Comparison of ENCODE assay signal across 19 cellular contexts in genomic region chr13:73943965-73944233, GRCh38.
DNase-seq lines count a peak whose midpoint lies in the region; ATAC-seq and TF ChIP-seq lines count a peak whose summit lies in the region.
"Had no signal": no experiment of that assay in that cellular context is flagged by ENCODE, and none has a peak within 500 bp of the region (broad histone marks: within the 10 kb centered on the region; RNA-seq: fewer than 3 reads in every experiment).

No MANE protein-coding gene starts in this region.

- WGBS in mesendoderm (ENCODE audit: extremely low coverage, insufficient coverage, low lambda C conversion rate): no CpG with 5 or more reads among the region's 1 CpG

- no peak for DNase-seq in activated T-cell treated with anti-CD3 and anti-CD28 coated beads, Interleukin-2, amount 50 U/mL, for 4 hours
- DNase-seq in activated T-cell treated with anti-CD3 and anti-CD28 coated beads for 4 hours (no peak), mesendoderm (no peak), MM.1S (no peak), islet precursor cell (no peak)
- DNase-seq in activated CD8-positive, alpha-beta T cell treated with anti-CD3 and anti-CD28 coated beads, Interleukin-2, amount 10 ng/mL, durations not matched to agents 7 days and 5 days: no peak
- DNase-seq: activated CD4-positive, CD25-positive, alpha-beta regulatory T cell; activated CD8-positive, alpha-beta memory T cell treated with anti-CD3 and anti-CD28 coated beads, Interleukin-2, amount 50 U/mL, for 48 hours; dermis blood vessel endothelial cell; DMS53; NCI-H1436; NCI-H2171; NCI-H526; spleen; stimulated activated CD4-positive, alpha-beta T cell treated with anti-CD3 and anti-CD28 coated beads, Interleukin-4, amount 100 ng/mL, for 4 hours had no signal

- no peaks in the 10 kb centered on the region for H3K27me3 Mint-ChIP-seq in activated T-cell treated with anti-CD3 and anti-CD28 coated beads, Interleukin-2, amount 50 U/mL, for 4 hours (ENCODE audit: low read depth)
- no peaks in the 10 kb centered on the region for H3K27me3 Mint-ChIP-seq in activated CD8-positive, alpha-beta T cell treated with anti-CD3 and anti-CD28 coated beads, Interleukin-2, amount 10 ng/mL, durations not matched to agents 7 days and 5 days (ENCODE audit: low read depth)

- no peaks in the 10 kb centered on the region for H3K27me3 ChIP-seq in DOHH2 (ENCODE audit: control insufficient read depth, low read length)
- H3K27me3 ChIP-seq in mesendoderm (ENCODE audit: insufficient read depth, low read length, poor library complexity): no peaks in the 10 kb centered on the region
- H3K27me3 ChIP-seq in MM.1S (replicated peaks; ENCODE audit: insufficient read depth, low read length): no peaks in the 10 kb centered on the region
- H3K27me3 ChIP-seq: spleen had no signal

- H3K4me1 Mint-ChIP-seq in activated T-cell treated with anti-CD3 and anti-CD28 coated beads, Interleukin-2, amount 50 U/mL, for 4 hours (ENCODE audit: low read depth): peaks cover 81% of the 10 kb centered on the region
- peaks cover 57% of the 10 kb centered on the region for H3K4me1 Mint-ChIP-seq in activated CD8-positive, alpha-beta T cell treated with anti-CD3 and anti-CD28 coated beads, Interleukin-2, amount 10 ng/mL, durations not matched to agents 7 days and 5 days (ENCODE audit: low read depth)

- no peak overlapping the region for H4K5ac ChIP-seq in mesendoderm (ENCODE audit: low read length)

- H3K79me1 ChIP-seq in mesendoderm (ENCODE audit: low read length): no peaks in the 10 kb centered on the region

- no peak overlapping the region for H2BK5ac ChIP-seq in mesendoderm (ENCODE audit: low read length)

- no peak overlapping the region for H2BK15ac ChIP-seq in mesendoderm (replicated peaks; ENCODE audit: low read depth)

- H3K4me3 ChIP-seq in DOHH2 (ENCODE audit: low read length) (peak overlapping the region; percentile 28), mesendoderm (ENCODE audit: low read length) (no peak overlapping the region), MM.1S (ENCODE audit: low read length) (no peak overlapping the region)
- H3K4me3 ChIP-seq: spleen had no signal

- POLR2A ChIA-PET in activated CD8-positive, alpha-beta T cell treated with anti-CD3 and anti-CD28 coated beads, Interleukin-2, amount 10 ng/mL, durations not matched to agents 7 days and 5 days (lab: Charles Lee): interaction anchor here (1.2 to 1.7 kb wide), 2 partner anchors 188 to 189 kb away, joined by 4 to 6 read pairs; no protein-coding TSS in a partner anchor

- H3K9me2 ChIP-seq in DOHH2 (replicated peaks; ENCODE audit: control insufficient read depth, low read length): no peaks in the 10 kb centered on the region
- no peaks in the 10 kb centered on the region for H3K9me2 ChIP-seq in MM.1S (replicated peaks; ENCODE audit: insufficient read depth, low read length)

- peak overlapping the region; percentile 12 for H2BK120ac ChIP-seq in mesendoderm (ENCODE audit: low read depth, low read length)

- H3F3A ChIP-seq in DOHH2 (ENCODE audit: control insufficient read depth, insufficient read depth) (0 out of 2 replicates have a peak, but pooled peaks cover 2% of the 10 kb centered on the region), MM.1S (ENCODE audit: insufficient read depth, low read length) (no peaks in the 10 kb centered on the region)

- no peaks in the 10 kb centered on the region for H3K9me3 ChIP-seq in DOHH2 (ENCODE audit: control insufficient read depth, insufficient read depth, low read length)
- H3K9me3 ChIP-seq in MM.1S (replicated peaks; ENCODE audit: insufficient read depth, low read length): no peaks in the 10 kb centered on the region
- H3K9me3 ChIP-seq: spleen had no signal

- H3K79me2 ChIP-seq in DOHH2 (ENCODE audit: control insufficient read depth, low read length) (peaks cover 12% of the 10 kb centered on the region), mesendoderm (ENCODE audit: control insufficient read depth, insufficient read depth, low read length) (no peaks in the 10 kb centered on the region), MM.1S (ENCODE audit: low read length) (peaks cover 17% of the 10 kb centered on the region; the same call in 1 of the 2 replicates)

- H3K4me3 Mint-ChIP-seq in activated T-cell treated with anti-CD3 and anti-CD28 coated beads, Interleukin-2, amount 50 U/mL, for 4 hours: peak overlapping the region; percentile 59
- no peak overlapping the region for H3K4me3 Mint-ChIP-seq in activated CD8-positive, alpha-beta T cell treated with anti-CD3 and anti-CD28 coated beads, Interleukin-2, amount 10 ng/mL, durations not matched to agents 7 days and 5 days

- no peak overlapping the region for H3K4ac ChIP-seq in mesendoderm (ENCODE audit: low read depth, low read length)

- H3K4me2 ChIP-seq in DOHH2 (ENCODE audit: low read length): peak overlapping the region; percentile 52
- H3K4me2 ChIP-seq in mesendoderm (ENCODE audit: low read length): no peak overlapping the region
- H3K4me2 ChIP-seq in MM.1S (ENCODE audit: low read depth, low read length): no peak overlapping the region

- peak overlapping the region; percentile 73 for H3K27ac Mint-ChIP-seq in activated CD8-positive, alpha-beta T cell treated with anti-CD3 and anti-CD28 coated beads, Interleukin-2, amount 10 ng/mL, durations not matched to agents 7 days and 5 days

- no peak overlapping the region for H2AK5ac ChIP-seq in mesendoderm (ENCODE audit: low read length)

- no peak for TF ChIP-seq CTCF in DOHH2 (IDR thresholded peaks at IDR 0.05; ENCODE audit: low read depth, low read length, poor library complexity, severe bottlenecking)
- TF ChIP-seq CTCF in MM.1S (IDR thresholded peaks at IDR 0.05; ENCODE audit: low read length): no peak

- H4K20me1 ChIP-seq in DOHH2 (ENCODE audit: control insufficient read depth, insufficient read depth, low read depth, low read length) (no peaks in the 10 kb centered on the region), MM.1S (ENCODE audit: insufficient read depth, low read length) (no peaks in the 10 kb centered on the region)

- H3K27ac ChIP-seq in DOHH2 (ENCODE audit: low read depth, low read length): peak overlapping the region; percentile 25; the same call in 1 of the 2 replicates
- H3K27ac ChIP-seq in mesendoderm (ENCODE audit: low read depth, low read length): no peak overlapping the region
- no peak overlapping the region for H3K27ac ChIP-seq in MM.1S (ENCODE audit: low read length)
- H3K27ac ChIP-seq: epithelial cell of prostate had no signal

- peaks cover 77% of the 10 kb centered on the region for H3K4me1 ChIP-seq in DOHH2 (ENCODE audit: control insufficient read depth, low read length)
- no peaks in the 10 kb centered on the region for H3K4me1 ChIP-seq in mesendoderm (ENCODE audit: control insufficient read depth, low read depth, low read length)
- peaks cover 7% of the 10 kb centered on the region for H3K4me1 ChIP-seq in MM.1S (ENCODE audit: low read length)

- H3K9me3 Mint-ChIP-seq in activated T-cell treated with anti-CD3 and anti-CD28 coated beads, Interleukin-2, amount 50 U/mL, for 4 hours: no peaks in the 10 kb centered on the region
- no peaks in the 10 kb centered on the region for H3K9me3 Mint-ChIP-seq in activated CD8-positive, alpha-beta T cell treated with anti-CD3 and anti-CD28 coated beads, Interleukin-2, amount 10 ng/mL, durations not matched to agents 7 days and 5 days (ENCODE audit: insufficient read depth)

- no peak overlapping the region for H3K9ac ChIP-seq in mesendoderm (ENCODE audit: low read length)
- no peak overlapping the region for H3K9ac ChIP-seq in MM.1S (ENCODE audit: low read length)

- H4K8ac ChIP-seq in mesendoderm (ENCODE audit: low read depth, low read length): no peak overlapping the region

- H3K18ac ChIP-seq in mesendoderm (ENCODE audit: low read length): no peak overlapping the region

- CTCF ChIA-PET in activated CD8-positive, alpha-beta T cell treated with anti-CD3 and anti-CD28 coated beads, Interleukin-2, amount 10 ng/mL, durations not matched to agents 7 days and 5 days (lab: Charles Lee): interaction anchor here (0.9 to 2.1 kb wide), 4 partner anchors 9 to 343 kb away, joined by 3 to 7 read pairs (median 4); partner anchors contain the start of gene KLF12

- H3K23ac ChIP-seq in mesendoderm (ENCODE audit: low read length): no peak overlapping the region

- H3K36me3 Mint-ChIP-seq in activated T-cell treated with anti-CD3 and anti-CD28 coated beads, Interleukin-2, amount 50 U/mL, for 4 hours (ENCODE audit: insufficient read depth): peaks cover 15% of the 10 kb centered on the region
- H3K36me3 Mint-ChIP-seq in activated CD8-positive, alpha-beta T cell treated with anti-CD3 and anti-CD28 coated beads, Interleukin-2, amount 10 ng/mL, durations not matched to agents 7 days and 5 days (ENCODE audit: low read depth): peaks cover 31% of the 10 kb centered on the region

- no peak for ATAC-seq in activated T-cell treated with anti-CD3 and anti-CD28 coated beads, Interleukin-2, amount 50 U/mL, for 4 hours
- ATAC-seq in activated CD8-positive, alpha-beta T cell treated with anti-CD3 and anti-CD28 coated beads, Interleukin-2, amount 10 ng/mL, durations not matched to agents 7 days and 5 days: no peak
- ATAC-seq in GM19328 (IDR thresholded peaks at IDR 0.05; ENCODE audit: unreplicated experiment): no peak
- ATAC-seq: HepG2 had no signal

- no peak overlapping the region for H2AFZ ChIP-seq in MM.1S (ENCODE audit: low read length)

- peaks cover 30% of the 10 kb centered on the region for H3K36me3 ChIP-seq in DOHH2 (ENCODE audit: control insufficient read depth, low read length)
- H3K36me3 ChIP-seq in mesendoderm (ENCODE audit: control insufficient read depth, insufficient read depth, low read length): no peaks in the 10 kb centered on the region
- H3K36me3 ChIP-seq in MM.1S (replicated peaks; ENCODE audit: insufficient read depth, low read length): no peaks in the 10 kb centered on the region

- H3K56ac ChIP-seq in mesendoderm (ENCODE audit: low read length): no peak overlapping the region
